19 cellular contexts compared by ENCODE assay signal in the genomic region with DNA sequence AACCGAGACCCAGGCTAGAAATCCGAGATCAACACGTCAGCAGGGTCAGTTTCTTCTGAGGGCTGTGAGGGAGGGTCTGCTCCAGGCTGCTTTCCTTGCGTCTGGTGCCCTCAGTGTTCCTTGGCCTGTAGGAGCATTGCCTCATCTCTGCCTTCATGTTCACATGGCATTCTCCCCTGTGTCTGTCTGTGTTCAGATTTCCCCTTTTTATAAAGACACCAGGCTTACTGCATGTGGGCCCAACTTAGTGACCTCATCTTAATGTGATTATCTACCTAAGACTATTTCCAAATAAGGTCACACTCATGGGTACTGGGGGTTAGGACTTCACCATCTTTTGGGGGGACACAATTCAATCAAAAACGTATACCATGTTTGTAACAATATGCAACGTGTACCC. TPM values are rescaled to one million over a fixed set of nuclear protein-coding genes. Genes with fewer than 3 reads are reported as not detected.
DNase-seq lines count a peak whose midpoint lies in the region; ATAC-seq and TF ChIP-seq lines count a peak whose summit lies in the region.
"Had no signal": no experiment of that assay in that cellular context is flagged by ENCODE, and none has a peak within 500 bp of the region (broad histone marks: within the 10 kb centered on the region; RNA-seq: fewer than 3 reads in every experiment).

No MANE protein-coding gene starts in this region.

- intact Hi-C loops in activated CD4-positive, alpha-beta T cell treated with anti-CD3 and anti-CD28 coated beads, Interleukin-2, amount 10 ng/mL, durations not matched to agents 24 days and 14 days (cut with micrococcal nuclease), result loop anchor here (5.0 kb wide), 1 partner anchor 260 kb away; a partner anchor contains a TSS
- intact Hi-C loops in esophagus squamous epithelium (cut with DNase I) (no loop called here), Right ventricle myocardium superior (cut with DNase I) (no loop called here)

- peaks cover 0 to 11% (median 0%) of the 10 kb centered on the region in 3 donors for H3K36me3 ChIP-seq in esophagus squamous epithelium

- ATAC-seq in stimulated activated naive CD8-positive, alpha-beta T cell treated with anti-CD3 and anti-CD28 coated beads, Interleukin-15, amount 100 ng/mL, for 72 hours, result peak; percentile 48
- ATAC-seq in Right ventricle myocardium superior (ENCODE audit: poor library complexity) (no peak), GM19395 (IDR thresholded peaks at IDR 0.05; ENCODE audit: unreplicated experiment) (no peak)
- ATAC-seq: A549, body of pancreas, K562, SK-N-SH treated with all-trans-retinoic acid at 6 μM for 48 hours had no signal

- H3K9me3 Mint-ChIP-seq in activated CD4-positive, alpha-beta T cell treated with anti-CD3 and anti-CD28 coated beads, Interleukin-2, amount 10 ng/mL, durations not matched to agents 24 days and 14 days, result no peaks in the 10 kb centered on the region
- H3K9me3 Mint-ChIP-seq in T-helper 2 cell treated with Interferon-gamma antibody and Interleukin-4, amounts not matched to agents 5 μg/mL and 100 μg/mL, for 36 hours, result no peaks in the 10 kb centered on the region
- no peaks in the 10 kb centered on the region for H3K9me3 Mint-ChIP-seq in stimulated activated naive CD8-positive, alpha-beta T cell treated with anti-CD3 and anti-CD28 coated beads, Interleukin-15, amount 100 ng/mL, for 72 hours

- no peaks in the 10 kb centered on the region for H3K27me3 ChIP-seq in esophagus squamous epithelium
- H3K27me3 ChIP-seq: body of pancreas, hepatocyte had no signal

- peak; percentile 74 for DNase-seq in activated CD4-positive, alpha-beta T cell treated with anti-CD3 and anti-CD28 coated beads, Interleukin-2, amount 10 ng/mL, durations not matched to agents 24 days and 14 days
- DNase-seq in activated CD4-positive, alpha-beta T cell treated with anti-CD3 and anti-CD28 coated beads for 48 hours, result no peak
- DNase-seq in T-helper 2 cell treated with Interferon-gamma antibody and Interleukin-4, amounts not matched to agents 5 μg/mL and 100 μg/mL, for 36 hours (ENCODE audit: low spot score), result no peak
- DNase-seq in esophagus squamous epithelium (lab: John Stamatoyannopoulos, UW) (no peak), Right ventricle myocardium superior (no peak), GDM1 (lab: John Stamatoyannopoulos, UW) (no peak)
- DNase-seq in stimulated activated naive CD8-positive, alpha-beta T cell treated with anti-CD3 and anti-CD28 coated beads, Interleukin-15, amount 100 ng/mL, for 72 hours, result peak in 1 of 2 donors; percentile 43
- DNase-seq: COR-L47 had no signal

- peak overlapping the region in 3 of 4 donors; percentile 16 to 45 (median 31) for H3K4me3 ChIP-seq in esophagus squamous epithelium
- H3K4me3 ChIP-seq: A549, body of pancreas, hepatocyte, K562 had no signal

- WGBS in esophagus squamous epithelium, 2 donors, result 85 to 86% methylated on average over 4 to 6 of the region's 6 CpGs

- peaks cover 39% of the 10 kb centered on the region for H3K36me3 Mint-ChIP-seq in activated CD4-positive, alpha-beta T cell treated with anti-CD3 and anti-CD28 coated beads, Interleukin-2, amount 10 ng/mL, durations not matched to agents 24 days and 14 days (ENCODE audit: low read depth)
- peaks cover 46% of the 10 kb centered on the region for H3K36me3 Mint-ChIP-seq in T-helper 2 cell treated with Interferon-gamma antibody and Interleukin-4, amounts not matched to agents 5 μg/mL and 100 μg/mL, for 36 hours (ENCODE audit: low read depth)

- TF ChIP-seq CTCF in esophagus squamous epithelium (IDR thresholded peaks at IDR 0.05), result no peak

- peaks cover 0 to 7% (median 0%) of the 10 kb centered on the region in 3 donors for H3K4me1 ChIP-seq in esophagus squamous epithelium
- H3K4me1 ChIP-seq: A549, body of pancreas had no signal

- peak overlapping the region; percentile 97 for H3K27ac Mint-ChIP-seq in activated CD4-positive, alpha-beta T cell treated with anti-CD3 and anti-CD28 coated beads, Interleukin-2, amount 10 ng/mL, durations not matched to agents 24 days and 14 days
- peak overlapping the region; percentile 94 for H3K27ac Mint-ChIP-seq in T-helper 2 cell treated with Interferon-gamma antibody and Interleukin-4, amounts not matched to agents 5 μg/mL and 100 μg/mL, for 36 hours
- peak overlapping the region; percentile 98 to 99 for H3K27ac Mint-ChIP-seq in stimulated activated naive CD8-positive, alpha-beta T cell treated with anti-CD3 and anti-CD28 coated beads, Interleukin-15, amount 100 ng/mL, for 72 hours
- H3K27ac Mint-ChIP-seq: progenitor cell of endocrine pancreas had no signal

- no peaks in the 10 kb centered on the region for H3K27me3 Mint-ChIP-seq in activated CD4-positive, alpha-beta T cell treated with anti-CD3 and anti-CD28 coated beads, Interleukin-2, amount 10 ng/mL, durations not matched to agents 24 days and 14 days
- no peaks in the 10 kb centered on the region for H3K27me3 Mint-ChIP-seq in T-helper 2 cell treated with Interferon-gamma antibody and Interleukin-4, amounts not matched to agents 5 μg/mL and 100 μg/mL, for 36 hours (ENCODE audit: low read depth)
- no peaks in the 10 kb centered on the region for H3K27me3 Mint-ChIP-seq in stimulated activated naive CD8-positive, alpha-beta T cell treated with anti-CD3 and anti-CD28 coated beads, Interleukin-15, amount 100 ng/mL, for 72 hours
- H3K27me3 Mint-ChIP-seq: progenitor cell of endocrine pancreas had no signal

- H3K27ac ChIP-seq in esophagus squamous epithelium, result peak overlapping the region in 2 of 4 donors; percentile 28 to 60
- H3K27ac ChIP-seq: A549, body of pancreas, hepatocyte had no signal

- H3K9me3 ChIP-seq in esophagus squamous epithelium, result no peaks in the 10 kb centered on the region
- H3K9me3 ChIP-seq: A549, body of pancreas had no signal

- peaks cover 60% of the 10 kb centered on the region for H3K4me1 Mint-ChIP-seq in activated CD4-positive, alpha-beta T cell treated with anti-CD3 and anti-CD28 coated beads, Interleukin-2, amount 10 ng/mL, durations not matched to agents 24 days and 14 days
- H3K4me1 Mint-ChIP-seq in T-helper 2 cell treated with Interferon-gamma antibody and Interleukin-4, amounts not matched to agents 5 μg/mL and 100 μg/mL, for 36 hours (ENCODE audit: low read depth), result peaks cover 62% of the 10 kb centered on the region
- H3K4me1 Mint-ChIP-seq in stimulated activated naive CD8-positive, alpha-beta T cell treated with anti-CD3 and anti-CD28 coated beads, Interleukin-15, amount 100 ng/mL, for 72 hours, result peaks cover 80% of the 10 kb centered on the region

- no peak for TF ChIP-seq POLR2A in esophagus squamous epithelium (IDR thresholded peaks at IDR 0.05)

- H3K4me3 Mint-ChIP-seq in activated CD4-positive, alpha-beta T cell treated with anti-CD3 and anti-CD28 coated beads, Interleukin-2, amount 10 ng/mL, durations not matched to agents 24 days and 14 days, result peak overlapping the region; percentile 81
- peak overlapping the region; percentile 91 for H3K4me3 Mint-ChIP-seq in T-helper 2 cell treated with Interferon-gamma antibody and Interleukin-4, amounts not matched to agents 5 μg/mL and 100 μg/mL, for 36 hours
- H3K4me3 Mint-ChIP-seq in stimulated activated naive CD8-positive, alpha-beta T cell treated with anti-CD3 and anti-CD28 coated beads, Interleukin-15, amount 100 ng/mL, for 72 hours, result peak overlapping the region; percentile 86 to 92

RNA-seq across cellular contexts. Expression of a gene that starts 57.2 kb away (rescaled TPM):
- total RNA-seq in activated CD4-positive, alpha-beta T cell treated with anti-CD3 and anti-CD28 coated beads, Interleukin-2, amount 10 ng/mL, durations not matched to agents 24 days and 14 days, result 0.09 TPM in 1 of 2 replicates, not detected in the other
- not detected for total RNA-seq in esophagus squamous epithelium
- total RNA-seq in Right ventricle myocardium superior, result 2.5 TPM
- total RNA-seq: dermis microvascular lymphatic vessel endothelial cell, fibroblast of lung, hepatocyte, K562, NCI-H460, OCI-LY7, progenitor cell of endocrine pancreas had no signal
